9 cellular contexts compared by ENCODE assay signal in genomic region chr17:75822119-75822799, GRCh38. TPM values are rescaled to one million over a fixed set of nuclear protein-coding genes. Genes with fewer than 3 reads are reported as not detected.
DNase-seq lines count a peak whose midpoint lies in the region; ATAC-seq and TF ChIP-seq lines count a peak whose summit lies in the region.
"Had no signal": no experiment of that assay in that cellular context is flagged by ENCODE, and none has a peak within 500 bp of the region (broad histone marks: within the 10 kb centered on the region; RNA-seq: fewer than 3 reads in every experiment).

No MANE protein-coding gene starts in this region.

- peak; percentile 60 for ATAC-seq in activated CD4-positive, alpha-beta T cell treated with anti-CD3 and anti-CD28 coated beads for 36 hours
- no peak for ATAC-seq in stimulated activated memory B cell treated with anti-CD40 and anti-IgM and Interleukin-4, amounts not matched to agents 10 μg/mL and 1 μg/mL and 100 μg/mL, for 72 hours
- no peak for ATAC-seq in GM21423 (IDR thresholded peaks at IDR 0.05; ENCODE audit: unreplicated experiment)

- H3K27ac Mint-ChIP-seq in activated CD4-positive, alpha-beta T cell treated with anti-CD3 and anti-CD28 coated beads for 36 hours, result peak overlapping the region; percentile 45
- H3K27ac Mint-ChIP-seq in stimulated activated memory B cell treated with anti-CD40 and anti-IgM and Interleukin-4, amounts not matched to agents 10 μg/mL and 1 μg/mL and 100 μg/mL, for 72 hours, result peak overlapping the region; percentile 75
- H3K27ac Mint-ChIP-seq: dendritic cell treated with granulocyte-macrophage colony-stimulating factor and Interleukin-4, amounts not matched to agents 40 ng/mL and 50 ng/mL, for 4 days had no signal

- H3K79me2 ChIP-seq in OCI-LY7 (ENCODE audit: insufficient read depth, low read depth, low read length), result no peaks in the 10 kb centered on the region

- no peaks in the 10 kb centered on the region for H4K20me1 ChIP-seq in OCI-LY7 (ENCODE audit: insufficient read depth, low read length)

- intact Hi-C loops in activated CD4-positive, alpha-beta T cell treated with anti-CD3 and anti-CD28 coated beads for 36 hours (cut with DNase I, micrococcal nuclease), result no loop called here
- intact Hi-C loops in OCI-LY7 (cut with micrococcal nuclease; ENCODE audit: unreplicated experiment), result no loop called here

- peaks cover 73% of the 10 kb centered on the region for H3K36me3 ChIP-seq in OCI-LY7 (ENCODE audit: insufficient read depth, low read length)

- DNase-seq in activated CD4-positive, alpha-beta T cell treated with anti-CD3 and anti-CD28 coated beads for 36 hours, result peak; percentile 62
- no peak for DNase-seq in activated CD4-positive, alpha-beta T cell treated with anti-CD3 and anti-CD28 coated beads, Interleukin-2, amount 50 U/mL, for 1 hour
- peak; percentile 58 for DNase-seq in OCI-LY7 (ENCODE audit: low spot score)
- peak; percentile 24 for DNase-seq in central memory CD4-positive, alpha-beta T cell
- no peak for DNase-seq in NCI-H2227 treated with DMSO at 0.1 percent for 48 hours (lab: John Stamatoyannopoulos, UW)
- DNase-seq in NCI-H128 (lab: John Stamatoyannopoulos, UW; ENCODE audit: unreplicated experiment), result no peak

- peaks cover 15% of the 10 kb centered on the region for H3K36me3 Mint-ChIP-seq in activated CD4-positive, alpha-beta T cell treated with anti-CD3 and anti-CD28 coated beads for 36 hours (ENCODE audit: low read depth)
- H3K36me3 Mint-ChIP-seq in stimulated activated memory B cell treated with anti-CD40 and anti-IgM and Interleukin-4, amounts not matched to agents 10 μg/mL and 1 μg/mL and 100 μg/mL, for 72 hours, result peaks cover 49% of the 10 kb centered on the region

- H2AFZ ChIP-seq in OCI-LY7 (ENCODE audit: low read length), result no peak overlapping the region

- H3K4me1 Mint-ChIP-seq in activated CD4-positive, alpha-beta T cell treated with anti-CD3 and anti-CD28 coated beads for 36 hours, result peaks cover 15% of the 10 kb centered on the region
- peaks cover 25% of the 10 kb centered on the region for H3K4me1 Mint-ChIP-seq in stimulated activated memory B cell treated with anti-CD40 and anti-IgM and Interleukin-4, amounts not matched to agents 10 μg/mL and 1 μg/mL and 100 μg/mL, for 72 hours

- CTCF ChIA-PET in activated CD4-positive, alpha-beta T cell treated with anti-CD3 and anti-CD28 coated beads for 36 hours (lab: Charles Lee), result interaction anchor here (0.6 to 1.5 kb wide), 6 partner anchors 8 to 533 kb away, joined by 3 to 4 read pairs (median 3); partner anchors contain the start of genes GALK1 and SLC25A19
- CTCF ChIA-PET in OCI-LY7 (lab: Charles Lee; ENCODE audit: unreplicated experiment), result no interaction called here

- H3K9me3 Mint-ChIP-seq in activated CD4-positive, alpha-beta T cell treated with anti-CD3 and anti-CD28 coated beads for 36 hours (ENCODE audit: low read depth), result no peaks in the 10 kb centered on the region
- H3K9me3 Mint-ChIP-seq in stimulated activated memory B cell treated with anti-CD40 and anti-IgM and Interleukin-4, amounts not matched to agents 10 μg/mL and 1 μg/mL and 100 μg/mL, for 72 hours, result no peaks in the 10 kb centered on the region
- H3K9me3 Mint-ChIP-seq: dendritic cell treated with granulocyte-macrophage colony-stimulating factor and Interleukin-4, amounts not matched to agents 40 ng/mL and 50 ng/mL, for 4 days had no signal

- POLR2A ChIA-PET in activated CD4-positive, alpha-beta T cell treated with anti-CD3 and anti-CD28 coated beads for 36 hours (lab: Charles Lee), result interaction anchor here (0.6 to 1.1 kb wide), 2 partner anchors 27 to 710 kb away, joined by 3 to 5 read pairs; no protein-coding TSS in a partner anchor
- POLR2A ChIA-PET in OCI-LY7 (lab: Charles Lee), result interaction anchor here (0.6 to 1.2 kb wide), 2 partner anchors 27 to 43 kb away, joined by 3 to 4 read pairs; no protein-coding TSS in a partner anchor

- no peak for TF ChIP-seq CTCF in OCI-LY7 (conservative IDR thresholded peaks at IDR 0.05; ENCODE audit: low read length)

- no peaks in the 10 kb centered on the region for H3K9me2 ChIP-seq in OCI-LY7 (ENCODE audit: insufficient read depth, low read length)

- no peak overlapping the region for H3K4me3 Mint-ChIP-seq in activated CD4-positive, alpha-beta T cell treated with anti-CD3 and anti-CD28 coated beads for 36 hours
- no peak overlapping the region for H3K4me3 Mint-ChIP-seq in stimulated activated memory B cell treated with anti-CD40 and anti-IgM and Interleukin-4, amounts not matched to agents 10 μg/mL and 1 μg/mL and 100 μg/mL, for 72 hours
- H3K4me3 Mint-ChIP-seq: dendritic cell treated with granulocyte-macrophage colony-stimulating factor and Interleukin-4, amounts not matched to agents 40 ng/mL and 50 ng/mL, for 4 days had no signal

- no peaks in the 10 kb centered on the region for H3K27me3 Mint-ChIP-seq in activated CD4-positive, alpha-beta T cell treated with anti-CD3 and anti-CD28 coated beads for 36 hours
- no peaks in the 10 kb centered on the region for H3K27me3 Mint-ChIP-seq in stimulated activated memory B cell treated with anti-CD40 and anti-IgM and Interleukin-4, amounts not matched to agents 10 μg/mL and 1 μg/mL and 100 μg/mL, for 72 hours
- H3K27me3 Mint-ChIP-seq: dendritic cell treated with granulocyte-macrophage colony-stimulating factor and Interleukin-4, amounts not matched to agents 40 ng/mL and 50 ng/mL, for 4 days had no signal

- H3K9me3 ChIP-seq in OCI-LY7 (ENCODE audit: low read length), result no peaks in the 10 kb centered on the region

- no TSS peak for BruUV-seq in OCI-LY7 (replicated peaks; lab: Mats Ljungman, UMichigan)

- H3K4me3 ChIP-seq in OCI-LY7 (ENCODE audit: low read depth, low read length, poor library complexity, severe bottlenecking), result no peak overlapping the region

- peaks cover 13% of the 10 kb centered on the region for H3K4me1 ChIP-seq in OCI-LY7 (ENCODE audit: insufficient read depth, low read length, poor library complexity, severe bottlenecking)

- no peak overlapping the region for H3K4me2 ChIP-seq in OCI-LY7 (ENCODE audit: low read length)

- H3K27ac ChIP-seq in OCI-LY7 (ENCODE audit: low read depth, low read length, poor library complexity, severe bottlenecking), result no peak overlapping the region

RNA-seq across cellular contexts. Expression of gene UNC13D, which starts 21.9 kb away (rescaled TPM):
- 100 to 1,000 TPM; 106 to 133 TPM for total RNA-seq in activated CD4-positive, alpha-beta T cell treated with anti-CD3 and anti-CD28 coated beads for 36 hours
- total RNA-seq in OCI-LY7 (2014; rRNA removed; shearing (Covaris generic)), result 7.1 and 8.0 TPM in 2 replicates
- total RNA-seq in OCI-LY7 (2022), result 12.2 and 17.8 TPM in 2 replicates

RNA-seq across cellular contexts. Expression of gene WBP2, which starts 32.9 kb away (rescaled TPM):
- total RNA-seq in activated CD4-positive, alpha-beta T cell treated with anti-CD3 and anti-CD28 coated beads for 36 hours, result 10 to 100 TPM; 68.7 to 74.1 TPM
- 24.1 and 29.9 TPM in 2 replicates for total RNA-seq in OCI-LY7 (2014; rRNA removed; shearing (Covaris generic))
- total RNA-seq in OCI-LY7 (2022), result 117 and 123 TPM in 2 replicates

RNA-seq across cellular contexts. Expression of gene UNK, which starts 37.7 kb away (rescaled TPM):
- 10 to 100 TPM; 24.5 to 33.7 TPM for total RNA-seq in activated CD4-positive, alpha-beta T cell treated with anti-CD3 and anti-CD28 coated beads for 36 hours
- 41.5 and 44.0 TPM in 2 replicates for total RNA-seq in OCI-LY7 (2014; rRNA removed; shearing (Covaris generic))
- total RNA-seq in OCI-LY7 (2022), result 67.6 and 77.3 TPM in 2 replicates

RNA-seq across cellular contexts. Expression of gene TRIM47, which starts 56.1 kb away (rescaled TPM):
- 10 to 100 TPM; 13.4 to 19.9 TPM for total RNA-seq in activated CD4-positive, alpha-beta T cell treated with anti-CD3 and anti-CD28 coated beads for 36 hours
- 32.7 and 41.9 TPM in 2 replicates for total RNA-seq in OCI-LY7 (2014; rRNA removed; shearing (Covaris generic))
- 21.6 and 25.9 TPM in 2 replicates for total RNA-seq in OCI-LY7 (2022)

RNA-seq across cellular contexts. Expression of gene GALK1, which starts 57.3 kb away (rescaled TPM):
- total RNA-seq in activated CD4-positive, alpha-beta T cell treated with anti-CD3 and anti-CD28 coated beads for 36 hours, result 10 to 100 TPM; 50.3 to 63.2 TPM
- total RNA-seq in OCI-LY7 (2014; rRNA removed; shearing (Covaris generic)), result 88.2 and 99.4 TPM in 2 replicates
- total RNA-seq in OCI-LY7 (2022), result 74.8 and 76.5 TPM in 2 replicates

Comparison
In these comparisons a context has a peak if more than half of its experiments do, and no peak if none do; other contexts are left out.
1. DNase-seq: peak in activated CD4-positive, alpha-beta T cell treated with anti-CD3 and anti-CD28 coated beads for 36 hours (single experiment), OCI-LY7 (single experiment) and central memory CD4-positive, alpha-beta T cell (single experiment); none in activated CD4-positive, alpha-beta T cell treated with anti-CD3 and anti-CD28 coated beads, Interleukin-2, amount 50 U/mL, for 1 hour (single experiment), NCI-H2227 treated with DMSO at 0.1 percent for 48 hours (single experiment) and NCI-H128 (single experiment).
2. RNA of gene UNC13D, which starts 21.9 kb away (total RNA-seq): 106 to 133 TPM in activated CD4-positive, alpha-beta T cell treated with anti-CD3 and anti-CD28 coated beads for 36 hours; 7.1 to 17.8 TPM in OCI-LY7; every median in the first group is over 4 times any median in the second.